In genomic region chr21:42423685-42424084, GRCh38 we compare ENCODE assay signal across 12 cellular contexts.
DNase-seq lines count a peak whose midpoint lies in the region; ATAC-seq lines count a peak whose summit lies in the region.
"Had no signal": no experiment of that assay in that cellular context is flagged by ENCODE, and none has a peak within 500 bp of the region (broad histone marks: within the 10 kb centered on the region; RNA-seq: fewer than 3 reads in every experiment).

No MANE protein-coding gene starts in this region.

- peaks cover 34% of the 10 kb centered on the region for H3K36me3 Mint-ChIP-seq in activated naive CD4-positive, alpha-beta T cell treated with anti-CD3 and anti-CD28 coated beads, Interleukin-2, amount 50 U/mL, for 24 hours
- H3K36me3 Mint-ChIP-seq in activated naive CD8-positive, alpha-beta T cell = peaks cover 38% of the 10 kb centered on the region

- peaks cover 87% of the 10 kb centered on the region for H3K4me1 Mint-ChIP-seq in activated naive CD4-positive, alpha-beta T cell treated with anti-CD3 and anti-CD28 coated beads, Interleukin-2, amount 50 U/mL, for 24 hours
- H3K4me1 Mint-ChIP-seq in activated naive CD8-positive, alpha-beta T cell (ENCODE audit: low read depth) = peaks cover 84% of the 10 kb centered on the region

- H3K27ac Mint-ChIP-seq in activated naive CD4-positive, alpha-beta T cell treated with anti-CD3 and anti-CD28 coated beads, Interleukin-2, amount 50 U/mL, for 24 hours = peak overlapping the region; percentile 47
- H3K27ac Mint-ChIP-seq in activated naive CD8-positive, alpha-beta T cell = peak overlapping the region; percentile 90

- H3K9me3 Mint-ChIP-seq in activated naive CD4-positive, alpha-beta T cell treated with anti-CD3 and anti-CD28 coated beads, Interleukin-2, amount 50 U/mL, for 24 hours = no peaks in the 10 kb centered on the region
- no peaks in the 10 kb centered on the region for H3K9me3 Mint-ChIP-seq in activated naive CD8-positive, alpha-beta T cell (ENCODE audit: low read depth)

- peak overlapping the region; percentile 31 for H3K4me3 Mint-ChIP-seq in activated naive CD4-positive, alpha-beta T cell treated with anti-CD3 and anti-CD28 coated beads, Interleukin-2, amount 50 U/mL, for 24 hours
- H3K4me3 Mint-ChIP-seq in activated naive CD8-positive, alpha-beta T cell = peak overlapping the region; percentile 78

- DNase-seq in activated naive CD4-positive, alpha-beta T cell treated with Interleukin-2 at 50 U/mL for 16 hours = no peak
- DNase-seq in NCI-H748 (lab: John Stamatoyannopoulos, UW; ENCODE audit: unreplicated experiment) (no peak), hepatic stellate cell (ENCODE audit: low spot score) (no peak)
- DNase-seq: body of pancreas, cortex of kidney, foreskin fibroblast, GDM1, NCI-H1417 treated with DMSO at 0.1 percent for 48 hours had no signal

- H3K27me3 Mint-ChIP-seq in activated naive CD4-positive, alpha-beta T cell treated with anti-CD3 and anti-CD28 coated beads, Interleukin-2, amount 50 U/mL, for 24 hours = no peaks in the 10 kb centered on the region
- H3K27me3 Mint-ChIP-seq in activated naive CD8-positive, alpha-beta T cell = no peaks in the 10 kb centered on the region

- ATAC-seq in HG02870 (IDR thresholded peaks at IDR 0.05; ENCODE audit: unreplicated experiment) (peak; percentile 12), GM19351 (IDR thresholded peaks at IDR 0.05; ENCODE audit: unreplicated experiment) (no peak)
- ATAC-seq: body of pancreas had no signal
